Comparison of ENCODE assay signal across 1 cellular context in genomic region chr11:14499560-14500180, GRCh38.
TF ChIP-seq lines count a peak whose summit lies in the region.

Gene COPB1 (minus strand): TSS chr11:14499811. CDS start chr11:14498928, 883 bp downstream.

TF ChIP-seq in K562, 482 proteins besides CTCF, POLR2A, EP300 and RAD21 (continued from another document and continues in another):
- TF ChIP-seq ZNF407 (IDR thresholded peaks at IDR 0.05; ENCODE audit: low read depth): peak; percentile 94
- TF ChIP-seq HEY1 (CRISPR knock-in tag; IDR thresholded peaks at IDR 0.05; ENCODE audit: borderline replicate concordance): no peak
- TF ChIP-seq JUNB (CRISPR knock-in tag; conservative IDR thresholded peaks at IDR 0.05): no peak
- peak in 1 of 2 experiments; percentile 61; a peak in 2 of 4 replicates for TF ChIP-seq MNT (conservative IDR thresholded peaks at IDR 0.05)
- no peak for TF ChIP-seq CBX2 (IDR thresholded peaks at IDR 0.05; ENCODE audit: insufficient read depth, low read length, poor library complexity, severe bottlenecking)
- peak in 1 of 2 experiments; percentile 47; a peak in 1 of 4 replicates for TF ChIP-seq FOXK2 (conservative IDR thresholded peaks at IDR 0.05 in 1 of 2, IDR thresholded peaks at IDR 0.05 in 1 of 2; ENCODE audit: low read depth in 2 of 2)
- peak; percentile 56; the same call in 1 of the 2 replicates for TF ChIP-seq AFF4 (CRISPR knock-in tag; IDR thresholded peaks at IDR 0.05)
- TF ChIP-seq TSC22D4 (tag; IDR thresholded peaks at IDR 0.05): no peak
- no peak for TF ChIP-seq ZBTB9 (CRISPR knock-in tag; IDR thresholded peaks at IDR 0.05)
- TF ChIP-seq E2F4 (CRISPR knock-in tag; IDR thresholded peaks at IDR 0.05; ENCODE audit: low read depth): no peak
- TF ChIP-seq SPI1 (IDR thresholded peaks at IDR 0.05; ENCODE audit: borderline replicate concordance, low read depth, low read length): no peak
- TF ChIP-seq RBBP5 (IDR thresholded peaks at IDR 0.05; ENCODE audit: borderline replicate concordance, insufficient read depth, low read length, poor library complexity, severe bottlenecking): peak; percentile 78
- peak; percentile 83 for TF ChIP-seq ZSCAN29 (IDR thresholded peaks at IDR 0.05)
- TF ChIP-seq ZNF224 (CRISPR knock-in tag; IDR thresholded peaks at IDR 0.05): no peak
- TF ChIP-seq ZBTB40 (IDR thresholded peaks at IDR 0.05): no peak
- TF ChIP-seq ZBTB40 (CRISPR knock-in tag; IDR thresholded peaks at IDR 0.05): no peak
- 0 out of 2 replicates have a peak, but pooled peaks have one; percentile 63 for TF ChIP-seq ZNF431 (CRISPR knock-in tag; IDR thresholded peaks at IDR 0.05)
- no peak for TF ChIP-seq DIDO1 (tag; IDR thresholded peaks at IDR 0.05; ENCODE audit: low read depth)
- no peak for TF ChIP-seq SIRT6 (IDR thresholded peaks at IDR 0.05; ENCODE audit: low read depth, low read length)
- TF ChIP-seq HMG20A (CRISPR knock-in tag; conservative IDR thresholded peaks at IDR 0.05): no peak
- TF ChIP-seq TEAD4 (IDR thresholded peaks at IDR 0.05; ENCODE audit: low read length): peak; percentile 29; the same call in 1 of the 2 replicates
- TF ChIP-seq TEAD4 (CRISPR knock-in tag; IDR thresholded peaks at IDR 0.05; ENCODE audit: borderline replicate concordance): no peak
- no peak for TF ChIP-seq PHB2 (IDR thresholded peaks at IDR 0.05; ENCODE audit: low read depth)
- TF ChIP-seq GABPA (tag; conservative IDR thresholded peaks at IDR 0.05; ENCODE audit: low read depth): peak; percentile 39
- TF ChIP-seq ATF3 (IDR thresholded peaks at IDR 0.05): no peak
- TF ChIP-seq ATF3 (CRISPR knock-in tag; conservative IDR thresholded peaks at IDR 0.05): no peak
- no peak for TF ChIP-seq KLF6 (CRISPR knock-in tag; IDR thresholded peaks at IDR 0.05; ENCODE audit: borderline replicate concordance)
